ENCODE assay signal across 12 cellular contexts in the genomic region with DNA sequence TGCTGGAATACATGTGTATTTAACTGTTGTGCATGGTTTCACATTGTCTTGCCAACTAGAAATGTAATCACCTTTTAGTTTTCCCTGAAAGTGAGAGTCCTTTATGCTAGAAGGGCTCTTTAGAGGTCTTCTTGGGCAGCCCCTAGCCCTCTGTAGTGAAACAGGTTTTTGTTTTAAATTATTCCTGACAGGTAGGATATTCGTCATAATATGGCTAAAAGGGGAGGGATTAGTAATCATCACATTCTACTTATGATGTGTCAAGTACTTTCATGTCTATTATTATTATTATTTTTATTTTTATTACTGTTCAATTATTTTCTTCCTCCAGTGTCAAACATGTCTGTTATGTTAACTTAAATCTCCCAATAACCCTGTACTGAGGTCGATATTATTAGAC. TPM values are rescaled to one million over a fixed set of nuclear protein-coding genes. Genes with fewer than 3 reads are reported as not detected.
A peak's percentile ranks its signal among the peaks of the same experiment; 100 is the strongest.
DNase-seq lines count a peak whose midpoint lies in the region; ATAC-seq and TF ChIP-seq lines count a peak whose summit lies in the region.
"Had no signal": no experiment of that assay in that cellular context is flagged by ENCODE, and none has a peak within 500 bp of the region (broad histone marks: within the 10 kb centered on the region; RNA-seq: fewer than 3 reads in every experiment).

No MANE protein-coding gene starts in this region.

- peak overlapping the region; percentile 74 for H3K27ac Mint-ChIP-seq in T-helper 2 cell treated with Interferon-gamma antibody and Interleukin-4, amounts not matched to agents 5 μg/mL and 100 μg/mL, for 36 hours
- peak overlapping the region; percentile 49 for H3K27ac Mint-ChIP-seq in central memory CD8-positive, alpha-beta T cell (ENCODE audit: low read depth)
- H3K27ac Mint-ChIP-seq: dendritic cell treated with granulocyte-macrophage colony-stimulating factor and Interleukin-4, amounts not matched to agents 40 ng/mL and 50 ng/mL, for 4 days had no signal

- peaks cover 51% of the 10 kb centered on the region for H3K36me3 Mint-ChIP-seq in T-helper 2 cell treated with Interferon-gamma antibody and Interleukin-4, amounts not matched to agents 5 μg/mL and 100 μg/mL, for 36 hours (ENCODE audit: low read depth)
- peaks cover 17% of the 10 kb centered on the region for H3K36me3 Mint-ChIP-seq in central memory CD8-positive, alpha-beta T cell (ENCODE audit: insufficient read depth)

- H3K4me1 ChIP-seq in skeletal muscle satellite cell (ENCODE audit: control insufficient read depth, insufficient read depth, low read length), result peaks cover 52% of the 10 kb centered on the region

- H3K27me3 ChIP-seq in skeletal muscle satellite cell (ENCODE audit: control insufficient read depth, insufficient read depth, low read length), result no peaks in the 10 kb centered on the region
- peaks cover 2% of the 10 kb centered on the region for H3K27me3 ChIP-seq in WERI-Rb-1 (ENCODE audit: insufficient read depth, low read depth, severe bottlenecking)

- H3K4me3 ChIP-seq in skeletal muscle satellite cell (ENCODE audit: low read length) (no peak overlapping the region), WERI-Rb-1 (ENCODE audit: low read depth, low read length) (no peak overlapping the region)

- H3K4me3 Mint-ChIP-seq in T-helper 2 cell treated with Interferon-gamma antibody and Interleukin-4, amounts not matched to agents 5 μg/mL and 100 μg/mL, for 36 hours, result peak overlapping the region; percentile 12
- peak overlapping the region; percentile 46 for H3K4me3 Mint-ChIP-seq in central memory CD8-positive, alpha-beta T cell
- H3K4me3 Mint-ChIP-seq: dendritic cell treated with granulocyte-macrophage colony-stimulating factor and Interleukin-4, amounts not matched to agents 40 ng/mL and 50 ng/mL, for 4 days had no signal

- no peak overlapping the region for H3K4me2 ChIP-seq in skeletal muscle satellite cell (ENCODE audit: low read length)

- H3K4me1 Mint-ChIP-seq in T-helper 2 cell treated with Interferon-gamma antibody and Interleukin-4, amounts not matched to agents 5 μg/mL and 100 μg/mL, for 36 hours (ENCODE audit: low read depth), result peaks cover 70% of the 10 kb centered on the region
- peaks cover 70% of the 10 kb centered on the region for H3K4me1 Mint-ChIP-seq in central memory CD8-positive, alpha-beta T cell

- H3K9me3 ChIP-seq in skeletal muscle satellite cell (replicated peaks; ENCODE audit: low read length) (no peaks in the 10 kb centered on the region), WERI-Rb-1 (ENCODE audit: severe bottlenecking) (no peaks in the 10 kb centered on the region)

- H3K27ac ChIP-seq in WERI-Rb-1, result no peak overlapping the region
- H3K27ac ChIP-seq: VCaP had no signal

- ATAC-seq in HG03159 (IDR thresholded peaks at IDR 0.05; ENCODE audit: unreplicated experiment), result peak; percentile 21
- no peak for ATAC-seq in central memory CD8-positive, alpha-beta T cell (replicated peaks; ENCODE audit: extremely low read depth, poor library complexity, severe bottlenecking)
- ATAC-seq in GM19397 (IDR thresholded peaks at IDR 0.05; ENCODE audit: unreplicated experiment), result no peak
- ATAC-seq: left colon, Panc1 had no signal

- DNase-seq in T-helper 2 cell treated with Interferon-gamma antibody and Interleukin-4, amounts not matched to agents 5 μg/mL and 100 μg/mL, for 36 hours (ENCODE audit: low spot score), result no peak
- DNase-seq in T-helper 2 cell (no peak), NCI-H146 (lab: John Stamatoyannopoulos, UW) (no peak), WERI-Rb-1 (no peak)
- DNase-seq in central memory CD8-positive, alpha-beta T cell (ENCODE audit: low spot score in 2 of 2), result no peak
- DNase-seq: left colon had no signal

- TF ChIP-seq CTCF in WERI-Rb-1 (IDR thresholded peaks at IDR 0.05; ENCODE audit: low read depth, low read length), result no peak

- H3K36me3 ChIP-seq in skeletal muscle satellite cell (ENCODE audit: insufficient read depth, low read length) (peaks cover 9% of the 10 kb centered on the region), WERI-Rb-1 (no peaks in the 10 kb centered on the region)

- H3K9ac ChIP-seq in skeletal muscle satellite cell (ENCODE audit: low read depth, low read length), result peak overlapping the region; percentile 40

- no peaks in the 10 kb centered on the region for H3K27me3 Mint-ChIP-seq in T-helper 2 cell treated with Interferon-gamma antibody and Interleukin-4, amounts not matched to agents 5 μg/mL and 100 μg/mL, for 36 hours (ENCODE audit: low read depth)
- no peaks in the 10 kb centered on the region for H3K27me3 Mint-ChIP-seq in central memory CD8-positive, alpha-beta T cell
- H3K27me3 Mint-ChIP-seq: dendritic cell treated with granulocyte-macrophage colony-stimulating factor and Interleukin-4, amounts not matched to agents 40 ng/mL and 50 ng/mL, for 4 days had no signal

- H3K9me3 Mint-ChIP-seq in T-helper 2 cell treated with Interferon-gamma antibody and Interleukin-4, amounts not matched to agents 5 μg/mL and 100 μg/mL, for 36 hours, result no peaks in the 10 kb centered on the region
- H3K9me3 Mint-ChIP-seq in central memory CD8-positive, alpha-beta T cell, result no peaks in the 10 kb centered on the region
- H3K9me3 Mint-ChIP-seq: dendritic cell treated with granulocyte-macrophage colony-stimulating factor and Interleukin-4, amounts not matched to agents 40 ng/mL and 50 ng/mL, for 4 days had no signal

RNA-seq across cellular contexts. Expression of a gene that starts 35.5 kb away (rescaled TPM):
- total RNA-seq in skeletal muscle satellite cell (2012; rRNA removed), result 315 and 428 TPM in 2 replicates
